ENCODE assay signal across 21 cellular contexts in genomic region chr1:113990966-113991365, GRCh38. TPM values are rescaled to one million over a fixed set of nuclear protein-coding genes. Genes with fewer than 3 reads are reported as not detected.
"Had no signal": no experiment of that assay in that cellular context is flagged by ENCODE, and none has a peak within 500 bp of the region (broad histone marks: within the 10 kb centered on the region; RNA-seq: fewer than 3 reads in every experiment).

No MANE protein-coding gene starts in this region.

- H3K27me3 Mint-ChIP-seq: type B pancreatic cell had no signal

- H3K4me3 Mint-ChIP-seq: effector memory CD8-positive, alpha-beta T cell; naive thymus-derived CD4-positive, alpha-beta T cell; type B pancreatic cell had no signal

- H3K4me1 ChIP-seq: esophagus squamous epithelium, right atrium auricular region, sigmoid colon had no signal

- ATAC-seq: effector memory CD8-positive, alpha-beta T cell; left cardiac atrium; left ventricle myocardium superior; naive thymus-derived CD4-positive, alpha-beta T cell had no signal

- H3K36me3 ChIP-seq: esophagus squamous epithelium, neutrophil, right atrium auricular region, sigmoid colon had no signal

- DNase-seq: effector memory CD8-positive, alpha-beta T cell; esophagus squamous epithelium; foreskin fibroblast; kidney; left cardiac atrium; left ventricle myocardium superior; mesenchymal stem cell; midbrain; naive thymus-derived CD4-positive, alpha-beta T cell; posterior cingulate gyrus; sigmoid colon; stimulated activated CD4-positive, alpha-beta T cell treated with anti-CD3 and anti-CD28 coated beads, Interleukin-2, amount 100 ng/mL, for 48 hours; stimulated activated naive CD4-positive, alpha-beta T cell treated with Interleukin-2 at 50 U/mL for 16 hours had no signal

- H3K27ac Mint-ChIP-seq: effector memory CD8-positive, alpha-beta T cell; type B pancreatic cell had no signal

- H3K4me2 ChIP-seq: hepatocyte, smooth muscle cell had no signal

- H2AFZ ChIP-seq: hepatocyte had no signal

- H3K27ac ChIP-seq: epithelial cell of prostate, esophagus squamous epithelium, hepatocyte, neutrophil, right atrium auricular region, sigmoid colon had no signal

- H3K79me2 ChIP-seq: hepatocyte had no signal

- H3K9me3 ChIP-seq: neutrophil had no signal

- H3K27me3 ChIP-seq: esophagus squamous epithelium, hepatocyte, right atrium auricular region, sigmoid colon had no signal

- H3K4me1 Mint-ChIP-seq: naive thymus-derived CD4-positive, alpha-beta T cell had no signal

- H3K4me3 ChIP-seq: esophagus squamous epithelium, hepatocyte, lung, right atrium auricular region, sigmoid colon, smooth muscle cell had no signal

RNA-seq across cellular contexts. Expression of gene OLFML3, which starts 11.7 kb away (rescaled TPM):
- polyA plus RNA-seq: naive thymus-derived CD4-positive, alpha-beta T cell; neural cell had no signal
